Comparison of ENCODE assay signal across 9 cellular contexts in genomic region chr2:43129676-43130547, GRCh38.
DNase-seq lines count a peak whose midpoint lies in the region; ATAC-seq and TF ChIP-seq lines count a peak whose summit lies in the region.
"Had no signal": no experiment of that assay in that cellular context is flagged by ENCODE, and none has a peak within 500 bp of the region (broad histone marks: within the 10 kb centered on the region; RNA-seq: fewer than 3 reads in every experiment).

No MANE protein-coding gene starts in this region.

- no peaks in the 10 kb centered on the region for H3K9me2 ChIP-seq in SK-N-SH

- no peaks in the 10 kb centered on the region for H3K27me3 ChIP-seq in SK-N-SH (ENCODE audit: insufficient read depth)
- H3K27me3 ChIP-seq: SJCRH30 had no signal

- peak; percentile 44 for DNase-seq in SK-N-SH
- peak; percentile 67 for DNase-seq in left kidney (ENCODE audit: low read depth, low spot score)
- DNase-seq in RPMI8226 = no peak
- DNase-seq: SJCRH30 had no signal

- no peak for ATAC-seq in SK-N-SH treated with all-trans-retinoic acid at 6 μM for 48 hours
- ATAC-seq in HG02885 (IDR thresholded peaks at IDR 0.05; ENCODE audit: poor library complexity, unreplicated experiment) = no peak
- no peak for ATAC-seq in GM19455 (IDR thresholded peaks at IDR 0.05; ENCODE audit: unreplicated experiment)

- CTCF ChIA-PET in SK-N-SH (lab: Yijun Ruan, JAX) = interaction anchor here (0.9 to 4.3 kb wide), 4 partner anchors 13 to 99 kb away, joined by 3 to 16 read pairs (median 4); no protein-coding TSS in a partner anchor

- H3K9me3 Mint-ChIP-seq in activated naive CD8-positive, alpha-beta T cell (ENCODE audit: low read depth) = no peaks in the 10 kb centered on the region

- WGBS in SK-N-SH (ENCODE audit: low lambda C conversion rate) = 94% methylated on average over 14 of the region's 14 CpGs

- H3K27ac Mint-ChIP-seq in activated naive CD8-positive, alpha-beta T cell = peak overlapping the region; percentile 77

- POLR2A ChIA-PET in SK-N-SH (lab: Yijun Ruan, JAX) = no interaction called here

- H3K4me1 Mint-ChIP-seq in activated naive CD8-positive, alpha-beta T cell (ENCODE audit: low read depth) = peaks cover 87% of the 10 kb centered on the region

- H3K36me3 Mint-ChIP-seq in activated naive CD8-positive, alpha-beta T cell = no peaks in the 10 kb centered on the region

- peak overlapping the region; percentile 71 for H3K4me3 Mint-ChIP-seq in activated naive CD8-positive, alpha-beta T cell

- no peak for TF ChIP-seq RAD21 in SK-N-SH (IDR thresholded peaks at IDR 0.05; ENCODE audit: low read length)

- H3K27me3 Mint-ChIP-seq in activated naive CD8-positive, alpha-beta T cell = no peaks in the 10 kb centered on the region

- no peaks in the 10 kb centered on the region for H3K36me3 ChIP-seq in SK-N-SH (replicated peaks in 1 of 2; ENCODE audit: control insufficient read depth in 1 of 2, insufficient read depth in 2 of 2, low read length in 1 of 2)
- H3K36me3 ChIP-seq: SJCRH30 had no signal

- H3K27ac ChIP-seq in SK-N-SH (ENCODE audit: low read depth in 2 of 2, low read length in 1 of 2) = no peak overlapping the region
- H3K27ac ChIP-seq in temporal lobe (ENCODE audit: low read depth, low read length) = peak overlapping the region; percentile 40
- H3K27ac ChIP-seq: SJCRH30 had no signal

- no peak for TF ChIP-seq CTCF in SK-N-SH (IDR thresholded peaks at IDR 0.05)

- H3K9ac ChIP-seq in SK-N-SH = no peak overlapping the region

- no peaks in the 10 kb centered on the region for H4K20me1 ChIP-seq in SK-N-SH (ENCODE audit: insufficient read depth)

- no peak overlapping the region for H2AFZ ChIP-seq in SK-N-SH (ENCODE audit: low read depth)

- TF ChIP-seq EP300 in SK-N-SH (IDR thresholded peaks at IDR 0.05; ENCODE audit: borderline replicate concordance in 1 of 2, low read depth in 1 of 2, low read length in 1 of 2) = no peak

- no peak overlapping the region for H3K4me2 ChIP-seq in SK-N-SH

- H3F3A ChIP-seq in SK-N-SH (replicated peaks; ENCODE audit: insufficient read depth) = no peaks in the 10 kb centered on the region

- peaks cover 11 to 12% of the 10 kb centered on the region in 2 experiments; a peak in 2 of 4 replicates for H3K4me1 ChIP-seq in SK-N-SH (ENCODE audit: control insufficient read depth in 1 of 2, insufficient read depth in 2 of 2, low read depth in 1 of 2, low read length in 1 of 2)

- no peaks in the 10 kb centered on the region for H3K79me2 ChIP-seq in SK-N-SH (ENCODE audit: insufficient read depth)

- H3K9me3 ChIP-seq in SK-N-SH = no peaks in the 10 kb centered on the region
- H3K9me3 ChIP-seq: SJCRH30 had no signal

- H3K4me3 ChIP-seq in SK-N-SH (ENCODE audit: low read depth in 2 of 2, low read length in 1 of 2) = no peak overlapping the region
- H3K4me3 ChIP-seq: SJCRH30 had no signal

TF ChIP-seq in SK-N-SH, 30 proteins besides CTCF, POLR2A, EP300 and RAD21 (continues in another document):
- TF ChIP-seq FOXM1 (IDR thresholded peaks at IDR 0.05; ENCODE audit: low read depth) = no peak
- no peak for TF ChIP-seq MEF2A (IDR thresholded peaks at IDR 0.05; ENCODE audit: borderline replicate concordance, low read depth)
- TF ChIP-seq FOSL2 (IDR thresholded peaks at IDR 0.05; ENCODE audit: borderline replicate concordance, low read depth) = no peak
- no peak for TF ChIP-seq SMC3 (IDR thresholded peaks at IDR 0.05; ENCODE audit: low read depth, low read length)
- TF ChIP-seq USF1 (IDR thresholded peaks at IDR 0.05; ENCODE audit: borderline replicate concordance, low read depth) = no peak
- no peak for TF ChIP-seq NFIC (IDR thresholded peaks at IDR 0.05; ENCODE audit: borderline replicate concordance)
- TF ChIP-seq USF2 (IDR thresholded peaks at IDR 0.05; ENCODE audit: borderline replicate concordance, low read depth, low read length) = no peak
- no peak for TF ChIP-seq TEAD4 (IDR thresholded peaks at IDR 0.05; ENCODE audit: borderline replicate concordance, insufficient read depth)
- no peak for TF ChIP-seq ELF1 (IDR thresholded peaks at IDR 0.05)
- TF ChIP-seq RFX5 (IDR thresholded peaks at IDR 0.05; ENCODE audit: low read length) = no peak
- TF ChIP-seq NRF1 (IDR thresholded peaks at IDR 0.05; ENCODE audit: low read depth, low read length) = no peak
- TF ChIP-seq MXI1 (IDR thresholded peaks at IDR 0.05; ENCODE audit: low read depth, low read length) = no peak
- no peak for TF ChIP-seq GABPA (IDR thresholded peaks at IDR 0.05; ENCODE audit: low read depth)
- TF ChIP-seq PBX3 (IDR thresholded peaks at IDR 0.05) = no peak
- no peak for TF ChIP-seq TAF1 (IDR thresholded peaks at IDR 0.05; ENCODE audit: borderline replicate concordance, low read depth, low read length)
- TF ChIP-seq EZH2phosphoT487 (IDR thresholded peaks at IDR 0.05; ENCODE audit: borderline replicate concordance, low read depth) = no peak
- no peak for TF ChIP-seq TCF12 (IDR thresholded peaks at IDR 0.05)

TF ChIP-seq in SK-N-SH treated with all-trans-retinoic acid at 6 μM for 48 hours, 23 proteins besides CTCF, POLR2A, EP300 and RAD21 (continues in another document):
- TF ChIP-seq RARB (CRISPR knock-in tag; IDR thresholded peaks at IDR 0.05) = no peak
- TF ChIP-seq ARNTL (CRISPR knock-in tag; IDR thresholded peaks at IDR 0.05; ENCODE audit: borderline replicate concordance, low read depth) = no peak
- TF ChIP-seq SNAI2 (CRISPR knock-in tag; IDR thresholded peaks at IDR 0.05) = no peak
- TF ChIP-seq PATZ1 (CRISPR knock-in tag; IDR thresholded peaks at IDR 0.05; ENCODE audit: borderline replicate concordance) = no peak
- no peak for TF ChIP-seq CSRNP3 (CRISPR knock-in tag; IDR thresholded peaks at IDR 0.05)
- TF ChIP-seq ZNF70 (CRISPR knock-in tag; IDR thresholded peaks at IDR 0.05) = no peak
- TF ChIP-seq TSHZ2 (CRISPR knock-in tag; IDR thresholded peaks at IDR 0.05) = no peak
- no peak for TF ChIP-seq GLIS3 (CRISPR knock-in tag; IDR thresholded peaks at IDR 0.05)
- TF ChIP-seq ZFP30 (CRISPR knock-in tag; IDR thresholded peaks at IDR 0.05) = no peak
- TF ChIP-seq ZFP3 (CRISPR knock-in tag; IDR thresholded peaks at IDR 0.05) = no peak
- TF ChIP-seq ZNF565 (CRISPR knock-in tag; conservative IDR thresholded peaks at IDR 0.05; ENCODE audit: low read depth) = no peak
- no peak for TF ChIP-seq TOX (CRISPR knock-in tag; IDR thresholded peaks at IDR 0.05; ENCODE audit: borderline replicate concordance)
- TF ChIP-seq OSR1 (CRISPR knock-in tag; IDR thresholded peaks at IDR 0.05) = no peak
